Comparison of ENCODE assay signal across 8 cellular contexts in the genomic region with DNA sequence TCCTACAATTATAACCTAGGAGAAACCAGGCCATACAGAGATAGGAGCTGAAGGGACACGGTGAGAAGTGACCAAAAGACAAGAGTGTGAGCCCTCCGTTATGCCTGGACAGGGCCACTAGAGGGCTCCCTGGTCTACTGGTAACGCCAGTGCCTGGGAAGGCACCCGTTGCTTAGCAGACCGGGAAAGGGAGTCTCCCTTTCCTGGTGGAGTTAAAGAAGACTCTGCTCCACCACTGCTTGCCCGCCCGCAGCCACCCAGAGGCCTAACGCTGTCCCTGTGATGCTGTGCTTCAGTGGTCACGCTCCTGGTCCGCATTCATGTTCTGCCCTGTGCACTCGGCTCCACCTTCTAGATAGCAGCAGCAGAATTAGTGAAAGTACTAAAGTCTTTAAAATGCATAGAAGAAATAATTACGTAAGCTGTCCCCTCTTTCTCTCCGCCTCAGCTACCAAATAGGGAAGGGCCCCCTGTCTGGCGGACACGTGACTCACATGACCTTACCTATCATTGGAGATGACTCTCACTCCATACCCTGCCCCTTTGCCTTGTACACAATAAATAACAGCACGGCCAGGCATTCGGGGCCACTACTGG. TPM values are rescaled to one million over a fixed set of nuclear protein-coding genes. Genes with fewer than 3 reads are reported as not detected.
DNase-seq lines count a peak whose midpoint lies in the region; ATAC-seq and TF ChIP-seq lines count a peak whose summit lies in the region.

No MANE protein-coding gene starts in this region.

- ATAC-seq in HG02870 (IDR thresholded peaks at IDR 0.05; ENCODE audit: unreplicated experiment) (peak; percentile 57), left lobe of liver (peak; percentile 97), GM18498 (IDR thresholded peaks at IDR 0.05; ENCODE audit: unreplicated experiment) (no peak)

- peak overlapping the region; percentile 40 for H3K4me3 ChIP-seq in choroid plexus epithelial cell (ENCODE audit: low read depth, low read length)

- peak; percentile 92 for TF ChIP-seq CTCF in choroid plexus epithelial cell (conservative IDR thresholded peaks at IDR 0.05; ENCODE audit: low read depth, low read length)

- peak; percentile 96 for DNase-seq in DMS 273 (lab: John Stamatoyannopoulos, UW; ENCODE audit: unreplicated experiment)
- DNase-seq in NCI-H345 treated with DMSO at 0.1 percent for 48 hours (lab: John Stamatoyannopoulos, UW; ENCODE audit: unreplicated experiment): peak; percentile 40
- DNase-seq in activated CD4-positive, alpha-beta T cell treated with anti-CD3 and anti-CD28 coated beads for 1 hour: peak; percentile 43
- peak; percentile 89 for DNase-seq in choroid plexus epithelial cell (ENCODE audit: low read depth)
- peak; percentile 82 for DNase-seq in left lobe of liver (ENCODE audit: low spot score)
- peak; percentile 76 to 77 for DNase-seq in stimulated activated CD4-positive, alpha-beta T cell treated with anti-CD3 and anti-CD28 coated beads, Interleukin-2, amount 100 ng/mL, for 24 hours

RNA-seq across cellular contexts. Expression of a gene that starts 32.5 kb away (rescaled TPM):
- 146 TPM for total RNA-seq in left lobe of liver

RNA-seq across cellular contexts. Expression of a gene that starts 34.8 kb away (rescaled TPM):
- not detected for total RNA-seq in left lobe of liver

Comparison
In these comparisons a context has a peak if more than half of its experiments do, and no peak if none do; other contexts are left out.
1. DNase-seq: peak in every context shown above with its lines; median percentile 96 in DMS 273; 89 in choroid plexus epithelial cell; 82 in left lobe of liver; 76 in stimulated activated CD4-positive, alpha-beta T cell treated with anti-CD3 and anti-CD28 coated beads, Interleukin-2, amount 100 ng/mL, for 24 hours; 43 in activated CD4-positive, alpha-beta T cell treated with anti-CD3 and anti-CD28 coated beads for 1 hour; 40 in NCI-H345 treated with DMSO at 0.1 percent for 48 hours.